Comparison of ENCODE assay signal across 36 cellular contexts in genomic region chr4:141314627-141315026, GRCh38.
"Had no signal": no experiment of that assay in that cellular context is flagged by ENCODE, and none has a peak within 500 bp of the region (broad histone marks: within the 10 kb centered on the region; RNA-seq: fewer than 3 reads in every experiment).

No MANE protein-coding gene starts in this region.

- H3K27me3 ChIP-seq: ascending aorta, body of pancreas, brain microvascular endothelial cell, breast epithelium had no signal

- ATAC-seq: activated CD4-positive, alpha-beta T cell treated with anti-CD3 and anti-CD28 coated beads for 36 hours; activated CD4-positive, CD25-positive, alpha-beta regulatory T cell treated with anti-CD3 and anti-CD28 coated beads, Interleukin-2, amount 50 U/mL, for 24 hours; activated CD8-positive, alpha-beta memory T cell treated with anti-CD3 and anti-CD28 coated beads, Interleukin-2, amount 10 ng/mL, durations not matched to agents 7 days and 5 days; activated CD8-positive, alpha-beta T cell treated with anti-CD3 and anti-CD28 coated beads, Interleukin-2, amount 10 ng/mL, durations not matched to agents 7 days and 5 days; activated naive CD8-positive, alpha-beta T cell treated with anti-CD3 and anti-CD28 coated beads, Interleukin-2, amount 50 U/mL, for 24 hours; body of pancreas had no signal

- H3K4me1 ChIP-seq: ascending aorta, body of pancreas, breast epithelium had no signal

- H3K9me3 ChIP-seq: ascending aorta, body of pancreas, breast epithelium had no signal

- H3K36me3 Mint-ChIP-seq: activated CD8-positive, alpha-beta memory T cell treated with anti-CD3 and anti-CD28 coated beads, Interleukin-2, amount 10 ng/mL, durations not matched to agents 7 days and 5 days; activated naive CD4-positive, alpha-beta T cell treated with anti-CD3 and anti-CD28 coated beads, Interleukin-2, amount 10 ng/mL, durations not matched to agents 7 days and 5 days; activated naive CD4-positive, alpha-beta T cell treated with anti-CD3 and anti-CD28 coated beads, Interleukin-2, amount 50 U/mL, for 24 hours; activated naive CD8-positive, alpha-beta T cell; activated naive CD8-positive, alpha-beta T cell treated with anti-CD3 and anti-CD28 coated beads, Interleukin-2, amount 10 ng/mL, durations not matched to agents 7 days and 5 days had no signal

- H3K27ac ChIP-seq: ascending aorta, body of pancreas, brain microvascular endothelial cell, breast epithelium, VCaP had no signal

- H3K4me3 ChIP-seq: ascending aorta, body of pancreas, breast epithelium had no signal

- H3K9me3 Mint-ChIP-seq: activated CD4-positive, alpha-beta memory T cell treated with anti-CD3 and anti-CD28 coated beads, Interleukin-2, amount 10 ng/mL, durations not matched to agents 7 days and 5 days; activated CD4-positive, alpha-beta T cell treated with anti-CD3 and anti-CD28 coated beads, Interleukin-2, amount 10 ng/mL, durations not matched to agents 7 days and 5 days; activated naive CD4-positive, alpha-beta T cell treated with anti-CD3 and anti-CD28 coated beads, Interleukin-2, amount 10 ng/mL, durations not matched to agents 7 days and 5 days; activated naive CD4-positive, alpha-beta T cell treated with anti-CD3 and anti-CD28 coated beads, Interleukin-2, amount 50 U/mL, for 24 hours; activated naive CD8-positive, alpha-beta T cell treated with anti-CD3 and anti-CD28 coated beads, Interleukin-2, amount 10 ng/mL, durations not matched to agents 7 days and 5 days; activated naive CD8-positive, alpha-beta T cell treated with anti-CD3 and anti-CD28 coated beads, Interleukin-2, amount 50 U/mL, for 24 hours; activated T-cell treated with anti-CD3 and anti-CD28 coated beads, Interleukin-2, amount 50 U/mL, for 24 hours; activated T-helper 2 cell treated with anti-CD3 and anti-CD28 coated beads, Interferon-gamma antibody, Interleukin-2, Interleukin-4, amounts not matched to agents 10 μg/mL and 5 μg/mL and 100 μg/mL, durations not matched to agents 14 hours and 24 hours and 36 hours; T-helper 1 cell treated with Interleukin-12 subunit alpha and Interleukin-12 subunit beta and Interleukin-4 antibody, amounts not matched to agents 30 μg/mL and 1 μg/mL, for 36 hours; T-helper 2 cell treated with Interferon-gamma antibody and Interleukin-4, amounts not matched to agents 5 μg/mL and 100 μg/mL, for 36 hours had no signal

- DNase-seq: activated CD4-positive, alpha-beta memory T cell treated with anti-CD3 and anti-CD28 coated beads, Interleukin-2, amount 10 ng/mL, durations not matched to agents 7 days and 5 days; activated CD4-positive, alpha-beta T cell treated with anti-CD3 and anti-CD28 coated beads for 1 hour; activated CD4-positive, alpha-beta T cell treated with anti-CD3 and anti-CD28 coated beads for 36 hours; activated CD4-positive, alpha-beta T cell treated with anti-CD3 and anti-CD28 coated beads for 48 hours; activated CD4-positive, alpha-beta T cell treated with anti-CD3 and anti-CD28 coated beads, Interleukin-2, amount 10 ng/mL, durations not matched to agents 7 days and 5 days; activated CD4-positive, alpha-beta T cell treated with anti-CD3 and anti-CD28 coated beads, Interleukin-2, amount 50 U/mL, for 48 hours; activated CD4-positive, CD25-positive, alpha-beta regulatory T cell; activated CD8-positive, alpha-beta memory T cell treated with anti-CD3 and anti-CD28 coated beads for 24 hours; activated CD8-positive, alpha-beta memory T cell treated with anti-CD3 and anti-CD28 coated beads, Interleukin-2, amount 10 ng/mL, durations not matched to agents 7 days and 5 days; activated CD8-positive, alpha-beta memory T cell treated with anti-CD3 and anti-CD28 coated beads, Interleukin-2, amount 50 U/mL, for 48 hours; activated CD8-positive, alpha-beta T cell treated with anti-CD3 and anti-CD28 coated beads, Interleukin-2, amount 10 ng/mL, durations not matched to agents 7 days and 5 days; activated effector memory CD4-positive, alpha-beta T cell treated with Interleukin-2 at 50 U/mL for 16 hours; activated gamma-delta T cell; activated naive CD4-positive, alpha-beta T cell treated with anti-CD3 and anti-CD28 coated beads, Interleukin-2, amount 10 ng/mL, durations not matched to agents 7 days and 5 days; activated naive CD4-positive, alpha-beta T cell treated with Interleukin-2 at 50 U/mL for 16 hours; activated naive CD8-positive, alpha-beta T cell treated with anti-CD3 and anti-CD28 coated beads, Interleukin-2, amount 10 ng/mL, durations not matched to agents 7 days and 5 days; activated naive CD8-positive, alpha-beta T cell treated with anti-CD3 and anti-CD28 coated beads, Interleukin-2, amount 50 U/mL, for 24 hours; activated T-cell treated with anti-CD3 and anti-CD28 coated beads, Interleukin-2, amount 50 U/mL, for 24 hours; activated T-cell treated with anti-CD3 and anti-CD28 coated beads, Interleukin-2, amount 50 U/mL, for 48 hours; amygdala; anterior cingulate cortex; body of pancreas; brain microvascular endothelial cell; central memory CD4-positive, alpha-beta T cell; T-helper 1 cell; T-helper 2 cell; T-helper 9 cell had no signal

- H3K4me1 Mint-ChIP-seq: activated CD4-positive, alpha-beta memory T cell treated with anti-CD3 and anti-CD28 coated beads, Interleukin-2, amount 10 ng/mL, durations not matched to agents 7 days and 5 days; activated CD4-positive, alpha-beta T cell treated with anti-CD3 and anti-CD28 coated beads for 36 hours; activated CD4-positive, alpha-beta T cell treated with anti-CD3 and anti-CD28 coated beads, Interleukin-2, amount 10 ng/mL, durations not matched to agents 7 days and 5 days; activated CD8-positive, alpha-beta memory T cell treated with anti-CD3 and anti-CD28 coated beads, Interleukin-2, amount 10 ng/mL, durations not matched to agents 7 days and 5 days; activated naive CD4-positive, alpha-beta T cell treated with anti-CD3 and anti-CD28 coated beads, Interleukin-2, amount 10 ng/mL, durations not matched to agents 7 days and 5 days; activated naive CD4-positive, alpha-beta T cell treated with anti-CD3 and anti-CD28 coated beads, Interleukin-2, amount 50 U/mL, for 24 hours; activated naive CD8-positive, alpha-beta T cell treated with anti-CD3 and anti-CD28 coated beads, Interleukin-2, amount 10 ng/mL, durations not matched to agents 7 days and 5 days; activated naive CD8-positive, alpha-beta T cell treated with anti-CD3 and anti-CD28 coated beads, Interleukin-2, amount 50 U/mL, for 24 hours had no signal

- H3K4me3 Mint-ChIP-seq: activated CD4-positive, alpha-beta memory T cell treated with anti-CD3 and anti-CD28 coated beads, Interleukin-2, amount 10 ng/mL, durations not matched to agents 7 days and 5 days; activated CD4-positive, alpha-beta T cell treated with anti-CD3 and anti-CD28 coated beads for 36 hours; activated CD4-positive, alpha-beta T cell treated with anti-CD3 and anti-CD28 coated beads, Interleukin-2, amount 10 ng/mL, durations not matched to agents 7 days and 5 days; activated CD8-positive, alpha-beta memory T cell treated with anti-CD3 and anti-CD28 coated beads, Interleukin-2, amount 10 ng/mL, durations not matched to agents 7 days and 5 days; activated CD8-positive, alpha-beta T cell treated with anti-CD3 and anti-CD28 coated beads, Interleukin-2, amount 10 ng/mL, durations not matched to agents 7 days and 5 days; activated naive CD4-positive, alpha-beta T cell treated with anti-CD3 and anti-CD28 coated beads, Interleukin-2, amount 10 ng/mL, durations not matched to agents 7 days and 5 days; activated naive CD4-positive, alpha-beta T cell treated with anti-CD3 and anti-CD28 coated beads, Interleukin-2, amount 50 U/mL, for 24 hours; activated naive CD8-positive, alpha-beta T cell; activated naive CD8-positive, alpha-beta T cell treated with anti-CD3 and anti-CD28 coated beads, Interleukin-2, amount 10 ng/mL, durations not matched to agents 7 days and 5 days; activated naive CD8-positive, alpha-beta T cell treated with anti-CD3 and anti-CD28 coated beads, Interleukin-2, amount 50 U/mL, for 24 hours; activated T-cell treated with anti-CD3 and anti-CD28 coated beads, Interleukin-2, amount 50 U/mL, for 24 hours; T-helper 1 cell treated with Interleukin-12 subunit alpha and Interleukin-12 subunit beta and Interleukin-4 antibody, amounts not matched to agents 30 μg/mL and 1 μg/mL, for 36 hours; T-helper 2 cell treated with Interferon-gamma antibody and Interleukin-4, amounts not matched to agents 5 μg/mL and 100 μg/mL, for 36 hours had no signal

- H3K27ac Mint-ChIP-seq: activated CD4-positive, alpha-beta memory T cell treated with anti-CD3 and anti-CD28 coated beads, Interleukin-2, amount 10 ng/mL, durations not matched to agents 7 days and 5 days; activated CD4-positive, alpha-beta T cell treated with anti-CD3 and anti-CD28 coated beads for 36 hours; activated CD4-positive, alpha-beta T cell treated with anti-CD3 and anti-CD28 coated beads, Interleukin-2, amount 10 ng/mL, durations not matched to agents 7 days and 5 days; activated CD8-positive, alpha-beta memory T cell treated with anti-CD3 and anti-CD28 coated beads, Interleukin-2, amount 10 ng/mL, durations not matched to agents 7 days and 5 days; activated CD8-positive, alpha-beta T cell treated with anti-CD3 and anti-CD28 coated beads, Interleukin-2, amount 10 ng/mL, durations not matched to agents 7 days and 5 days; activated naive CD4-positive, alpha-beta T cell treated with anti-CD3 and anti-CD28 coated beads, Interleukin-2, amount 10 ng/mL, durations not matched to agents 7 days and 5 days; activated naive CD4-positive, alpha-beta T cell treated with anti-CD3 and anti-CD28 coated beads, Interleukin-2, amount 50 U/mL, for 24 hours; activated naive CD8-positive, alpha-beta T cell; activated naive CD8-positive, alpha-beta T cell treated with anti-CD3 and anti-CD28 coated beads, Interleukin-2, amount 10 ng/mL, durations not matched to agents 7 days and 5 days; activated naive CD8-positive, alpha-beta T cell treated with anti-CD3 and anti-CD28 coated beads, Interleukin-2, amount 50 U/mL, for 24 hours; activated T-cell treated with anti-CD3 and anti-CD28 coated beads, Interleukin-2, amount 50 U/mL, for 24 hours; activated T-helper 2 cell treated with anti-CD3 and anti-CD28 coated beads, Interferon-gamma antibody, Interleukin-2, Interleukin-4, amounts not matched to agents 10 μg/mL and 5 μg/mL and 100 μg/mL, durations not matched to agents 14 hours and 24 hours and 36 hours; T-helper 1 cell treated with Interleukin-12 subunit alpha and Interleukin-12 subunit beta and Interleukin-4 antibody, amounts not matched to agents 30 μg/mL and 1 μg/mL, for 36 hours; T-helper 2 cell treated with Interferon-gamma antibody and Interleukin-4, amounts not matched to agents 5 μg/mL and 100 μg/mL, for 36 hours had no signal

- H3K36me3 ChIP-seq: ascending aorta, brain microvascular endothelial cell, breast epithelium had no signal
